Comparison of ENCODE assay signal across 6 cellular contexts in the genomic region with DNA sequence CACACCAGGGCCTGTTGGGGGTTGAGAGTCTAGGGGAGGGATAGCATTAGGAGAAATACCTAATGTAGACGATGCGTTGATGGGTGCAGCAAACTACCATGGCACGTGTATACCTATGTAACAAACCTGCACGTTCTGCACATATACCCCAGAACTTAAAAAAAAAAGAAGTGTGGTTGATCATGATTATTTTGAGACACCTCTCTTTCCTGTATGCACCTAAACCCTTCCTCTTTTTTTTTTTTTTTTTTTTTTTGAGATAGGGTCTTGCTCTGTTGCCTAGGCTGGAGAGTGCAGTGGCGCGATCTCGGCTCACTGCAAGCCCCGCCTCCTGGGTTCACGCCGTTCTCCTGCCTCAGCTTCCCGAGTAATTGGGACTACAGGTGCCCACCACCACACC. TPM values are rescaled to one million over a fixed set of nuclear protein-coding genes. Genes with fewer than 3 reads are reported as not detected.
"Had no signal": no experiment of that assay in that cellular context is flagged by ENCODE, and none has a peak within 500 bp of the region (broad histone marks: within the 10 kb centered on the region; RNA-seq: fewer than 3 reads in every experiment).

No MANE protein-coding gene starts in this region.

RNA-seq across cellular contexts. Expression of gene PLEKHG7, which starts 31.3 kb away (rescaled TPM):
- total RNA-seq: GM23248, GM23338, H1, H4, H7, H9 had no signal
- polyA plus RNA-seq: GM23248, GM23338, H1 had no signal
